Comparison of ENCODE assay signal across 1 cellular context in the genomic region with DNA sequence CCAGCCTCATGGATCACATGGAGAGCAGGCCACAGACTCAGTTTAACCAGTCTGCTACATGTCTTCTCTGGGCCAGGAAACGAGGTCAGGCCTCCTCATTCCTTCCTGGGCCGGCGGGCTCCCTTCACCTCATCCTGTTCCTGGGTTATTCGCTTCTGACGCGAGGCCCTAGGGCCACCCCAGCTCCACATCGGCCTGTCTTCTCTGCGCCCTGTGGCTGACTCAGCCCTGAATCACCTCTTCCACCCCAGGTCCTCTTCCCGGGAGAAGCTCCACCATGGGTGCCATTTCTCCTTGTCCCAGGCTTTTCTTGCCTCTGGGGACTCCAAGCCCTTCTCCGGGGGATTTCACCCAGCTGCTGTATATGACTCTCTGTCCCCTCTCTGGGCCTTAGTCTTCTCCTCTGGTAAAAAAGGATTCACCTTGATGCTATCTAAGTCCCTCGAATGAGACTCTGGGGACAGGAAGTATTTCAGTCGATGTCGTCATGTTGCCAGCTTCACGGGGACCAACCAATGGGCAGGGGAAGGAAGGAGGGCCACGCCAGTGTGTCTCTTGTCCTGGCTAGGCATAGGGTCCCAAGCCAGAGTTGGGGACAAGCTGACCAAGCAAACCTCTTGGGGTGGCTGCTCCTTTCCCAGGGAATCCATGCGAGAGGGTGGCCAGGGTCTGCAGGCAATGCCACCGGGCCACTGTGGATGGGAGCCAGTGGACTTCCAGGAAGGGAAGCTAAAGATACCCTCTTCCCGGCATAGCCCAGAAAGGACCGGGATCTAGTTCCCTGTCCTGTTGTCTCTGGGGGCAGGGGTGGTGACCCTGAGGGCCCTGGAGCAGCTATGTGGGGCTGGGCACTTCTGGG.
TF ChIP-seq lines count a peak whose summit lies in the region.

No MANE protein-coding gene starts in this region.

TF ChIP-seq in K562, 482 proteins besides CTCF, POLR2A, EP300 and RAD21 (continued from another document and continues in another):
- TF ChIP-seq, protein P1, sequence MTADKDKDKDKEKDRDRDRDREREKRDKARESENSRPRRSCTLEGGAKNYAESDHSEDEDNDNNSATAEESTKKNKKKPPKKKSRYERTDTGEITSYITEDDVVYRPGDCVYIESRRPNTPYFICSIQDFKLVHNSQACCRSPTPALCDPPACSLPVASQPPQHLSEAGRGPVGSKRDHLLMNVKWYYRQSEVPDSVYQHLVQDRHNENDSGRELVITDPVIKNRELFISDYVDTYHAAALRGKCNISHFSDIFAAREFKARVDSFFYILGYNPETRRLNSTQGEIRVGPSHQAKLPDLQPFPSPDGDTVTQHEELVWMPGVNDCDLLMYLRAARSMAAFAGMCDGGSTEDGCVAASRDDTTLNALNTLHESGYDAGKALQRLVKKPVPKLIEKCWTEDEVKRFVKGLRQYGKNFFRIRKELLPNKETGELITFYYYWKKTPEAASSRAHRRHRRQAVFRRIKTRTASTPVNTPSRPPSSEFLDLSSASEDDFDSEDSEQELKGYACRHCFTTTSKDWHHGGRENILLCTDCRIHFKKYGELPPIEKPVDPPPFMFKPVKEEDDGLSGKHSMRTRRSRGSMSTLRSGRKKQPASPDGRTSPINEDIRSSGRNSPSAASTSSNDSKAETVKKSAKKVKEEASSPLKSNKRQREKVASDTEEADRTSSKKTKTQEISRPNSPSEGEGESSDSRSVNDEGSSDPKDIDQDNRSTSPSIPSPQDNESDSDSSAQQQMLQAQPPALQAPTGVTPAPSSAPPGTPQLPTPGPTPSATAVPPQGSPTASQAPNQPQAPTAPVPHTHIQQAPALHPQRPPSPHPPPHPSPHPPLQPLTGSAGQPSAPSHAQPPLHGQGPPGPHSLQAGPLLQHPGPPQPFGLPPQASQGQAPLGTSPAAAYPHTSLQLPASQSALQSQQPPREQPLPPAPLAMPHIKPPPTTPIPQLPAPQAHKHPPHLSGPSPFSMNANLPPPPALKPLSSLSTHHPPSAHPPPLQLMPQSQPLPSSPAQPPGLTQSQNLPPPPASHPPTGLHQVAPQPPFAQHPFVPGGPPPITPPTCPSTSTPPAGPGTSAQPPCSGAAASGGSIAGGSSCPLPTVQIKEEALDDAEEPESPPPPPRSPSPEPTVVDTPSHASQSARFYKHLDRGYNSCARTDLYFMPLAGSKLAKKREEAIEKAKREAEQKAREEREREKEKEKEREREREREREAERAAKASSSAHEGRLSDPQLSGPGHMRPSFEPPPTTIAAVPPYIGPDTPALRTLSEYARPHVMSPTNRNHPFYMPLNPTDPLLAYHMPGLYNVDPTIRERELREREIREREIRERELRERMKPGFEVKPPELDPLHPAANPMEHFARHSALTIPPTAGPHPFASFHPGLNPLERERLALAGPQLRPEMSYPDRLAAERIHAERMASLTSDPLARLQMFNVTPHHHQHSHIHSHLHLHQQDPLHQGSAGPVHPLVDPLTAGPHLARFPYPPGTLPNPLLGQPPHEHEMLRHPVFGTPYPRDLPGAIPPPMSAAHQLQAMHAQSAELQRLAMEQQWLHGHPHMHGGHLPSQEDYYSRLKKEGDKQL (CRISPR knock-in tag; IDR thresholded peaks at IDR 0.05; ENCODE audit: borderline replicate concordance), result no peak
- TF ChIP-seq RFX7 (CRISPR knock-in tag; IDR thresholded peaks at IDR 0.05), result no peak
- no peak for TF ChIP-seq FOXA1 (IDR thresholded peaks at IDR 0.05; ENCODE audit: borderline replicate concordance)
- TF ChIP-seq, protein P2, sequence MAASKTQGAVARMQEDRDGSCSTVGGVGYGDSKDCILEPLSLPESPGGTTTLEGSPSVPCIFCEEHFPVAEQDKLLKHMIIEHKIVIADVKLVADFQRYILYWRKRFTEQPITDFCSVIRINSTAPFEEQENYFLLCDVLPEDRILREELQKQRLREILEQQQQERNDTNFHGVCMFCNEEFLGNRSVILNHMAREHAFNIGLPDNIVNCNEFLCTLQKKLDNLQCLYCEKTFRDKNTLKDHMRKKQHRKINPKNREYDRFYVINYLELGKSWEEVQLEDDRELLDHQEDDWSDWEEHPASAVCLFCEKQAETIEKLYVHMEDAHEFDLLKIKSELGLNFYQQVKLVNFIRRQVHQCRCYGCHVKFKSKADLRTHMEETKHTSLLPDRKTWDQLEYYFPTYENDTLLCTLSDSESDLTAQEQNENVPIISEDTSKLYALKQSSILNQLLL (CRISPR knock-in tag; IDR thresholded peaks at IDR 0.05; ENCODE audit: borderline replicate concordance), result no peak
- TF ChIP-seq, protein P3, sequence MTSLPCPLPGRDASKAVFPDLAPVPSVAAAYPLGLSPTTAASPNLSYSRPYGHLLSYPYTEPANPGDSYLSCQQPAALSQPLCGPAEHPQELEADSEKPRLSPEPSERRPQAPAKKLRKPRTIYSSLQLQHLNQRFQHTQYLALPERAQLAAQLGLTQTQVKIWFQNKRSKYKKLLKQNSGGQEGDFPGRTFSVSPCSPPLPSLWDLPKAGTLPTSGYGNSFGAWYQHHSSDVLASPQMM (CRISPR knock-in tag; IDR thresholded peaks at IDR 0.05), result no peak
- no peak for TF ChIP-seq SAP30 (IDR thresholded peaks at IDR 0.05; ENCODE audit: borderline replicate concordance, insufficient read depth, low read depth, low read length, poor library complexity, severe bottlenecking)
- no peak for TF ChIP-seq SAFB2 (IDR thresholded peaks at IDR 0.05; ENCODE audit: borderline replicate concordance, low read depth, low read length, severe bottlenecking)
- TF ChIP-seq FIP1L1 (IDR thresholded peaks at IDR 0.05; ENCODE audit: low read depth, low read length, poor library complexity, severe bottlenecking), result no peak
- TF ChIP-seq YY1 (IDR thresholded peaks at IDR 0.05; ENCODE audit: borderline replicate concordance in 1 of 3, control insufficient read depth in 1 of 3, extremely low read depth in 1 of 3, insufficient read depth in 3 of 3, insufficient read length in 1 of 3, insufficient replicate concordance in 2 of 3, low read depth in 1 of 3, low read length in 2 of 3), result no peak
- TF ChIP-seq ZFPM2 (CRISPR knock-in tag; IDR thresholded peaks at IDR 0.05), result no peak
- TF ChIP-seq, protein P4, sequence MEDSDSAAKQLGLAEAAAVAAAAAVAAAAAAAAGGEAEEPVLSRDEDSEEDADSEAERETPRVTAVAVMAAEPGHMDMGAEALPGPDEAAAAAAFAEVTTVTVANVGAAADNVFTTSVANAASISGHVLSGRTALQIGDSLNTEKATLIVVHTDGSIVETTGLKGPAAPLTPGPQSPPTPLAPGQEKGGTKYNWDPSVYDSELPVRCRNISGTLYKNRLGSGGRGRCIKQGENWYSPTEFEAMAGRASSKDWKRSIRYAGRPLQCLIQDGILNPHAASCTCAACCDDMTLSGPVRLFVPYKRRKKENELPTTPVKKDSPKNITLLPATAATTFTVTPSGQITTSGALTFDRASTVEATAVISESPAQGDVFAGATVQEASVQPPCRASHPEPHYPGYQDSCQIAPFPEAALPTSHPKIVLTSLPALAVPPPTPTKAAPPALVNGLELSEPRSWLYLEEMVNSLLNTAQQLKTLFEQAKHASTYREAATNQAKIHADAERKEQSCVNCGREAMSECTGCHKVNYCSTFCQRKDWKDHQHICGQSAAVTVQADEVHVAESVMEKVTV (CRISPR knock-in tag; IDR thresholded peaks at IDR 0.05), result 0 out of 2 replicates have a peak, but pooled peaks have one; percentile 22
- no peak for TF ChIP-seq SRSF1 (IDR thresholded peaks at IDR 0.05; ENCODE audit: low read depth, low read length)
- TF ChIP-seq ZFP1 (CRISPR knock-in tag; IDR thresholded peaks at IDR 0.05), result peak; percentile 24; the same call in 1 of the 2 replicates
- TF ChIP-seq, protein P5, sequence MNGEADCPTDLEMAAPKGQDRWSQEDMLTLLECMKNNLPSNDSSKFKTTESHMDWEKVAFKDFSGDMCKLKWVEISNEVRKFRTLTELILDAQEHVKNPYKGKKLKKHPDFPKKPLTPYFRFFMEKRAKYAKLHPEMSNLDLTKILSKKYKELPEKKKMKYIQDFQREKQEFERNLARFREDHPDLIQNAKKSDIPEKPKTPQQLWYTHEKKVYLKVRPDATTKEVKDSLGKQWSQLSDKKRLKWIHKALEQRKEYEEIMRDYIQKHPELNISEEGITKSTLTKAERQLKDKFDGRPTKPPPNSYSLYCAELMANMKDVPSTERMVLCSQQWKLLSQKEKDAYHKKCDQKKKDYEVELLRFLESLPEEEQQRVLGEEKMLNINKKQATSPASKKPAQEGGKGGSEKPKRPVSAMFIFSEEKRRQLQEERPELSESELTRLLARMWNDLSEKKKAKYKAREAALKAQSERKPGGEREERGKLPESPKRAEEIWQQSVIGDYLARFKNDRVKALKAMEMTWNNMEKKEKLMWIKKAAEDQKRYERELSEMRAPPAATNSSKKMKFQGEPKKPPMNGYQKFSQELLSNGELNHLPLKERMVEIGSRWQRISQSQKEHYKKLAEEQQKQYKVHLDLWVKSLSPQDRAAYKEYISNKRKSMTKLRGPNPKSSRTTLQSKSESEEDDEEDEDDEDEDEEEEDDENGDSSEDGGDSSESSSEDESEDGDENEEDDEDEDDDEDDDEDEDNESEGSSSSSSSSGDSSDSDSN (IDR thresholded peaks at IDR 0.05; ENCODE audit: borderline replicate concordance in 1 of 2, low read depth in 2 of 2, low read length in 2 of 2), result no peak
- TF ChIP-seq, protein P6, sequence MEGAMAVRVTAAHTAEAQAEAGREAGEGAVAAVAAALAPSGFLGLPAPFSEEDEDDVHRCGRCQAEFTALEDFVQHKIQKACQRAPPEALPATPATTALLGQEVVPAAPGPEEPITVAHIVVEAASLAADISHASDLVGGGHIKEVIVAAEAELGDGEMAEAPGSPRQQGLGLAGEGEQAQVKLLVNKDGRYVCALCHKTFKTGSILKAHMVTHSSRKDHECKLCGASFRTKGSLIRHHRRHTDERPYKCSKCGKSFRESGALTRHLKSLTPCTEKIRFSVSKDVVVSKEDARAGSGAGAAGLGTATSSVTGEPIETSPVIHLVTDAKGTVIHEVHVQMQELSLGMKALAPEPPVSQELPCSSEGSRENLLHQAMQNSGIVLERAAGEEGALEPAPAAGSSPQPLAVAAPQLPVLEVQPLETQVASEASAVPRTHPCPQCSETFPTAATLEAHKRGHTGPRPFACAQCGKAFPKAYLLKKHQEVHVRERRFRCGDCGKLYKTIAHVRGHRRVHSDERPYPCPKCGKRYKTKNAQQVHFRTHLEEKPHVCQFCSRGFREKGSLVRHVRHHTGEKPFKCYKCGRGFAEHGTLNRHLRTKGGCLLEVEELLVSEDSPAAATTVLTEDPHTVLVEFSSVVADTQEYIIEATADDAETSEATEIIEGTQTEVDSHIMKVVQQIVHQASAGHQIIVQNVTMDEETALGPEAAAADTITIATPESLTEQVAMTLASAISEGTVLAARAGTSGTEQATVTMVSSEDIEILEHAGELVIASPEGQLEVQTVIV (CRISPR knock-in tag; IDR thresholded peaks at IDR 0.05; ENCODE audit: borderline replicate concordance), result no peak
- no peak for TF ChIP-seq SMARCC2 (IDR thresholded peaks at IDR 0.05; ENCODE audit: low read depth)
- TF ChIP-seq TGIF2 (CRISPR knock-in tag; IDR thresholded peaks at IDR 0.05), result no peak
- TF ChIP-seq CC2D1A (IDR thresholded peaks at IDR 0.05), result no peak
- TF ChIP-seq ZNF707 (CRISPR knock-in tag; conservative IDR thresholded peaks at IDR 0.05), result no peak
- TF ChIP-seq ZNF830 (CRISPR knock-in tag; IDR thresholded peaks at IDR 0.05), result no peak
- no peak for TF ChIP-seq BRF1 (IDR thresholded peaks at IDR 0.05; ENCODE audit: borderline replicate concordance, extremely low read depth, insufficient read length)
- no peak for TF ChIP-seq ZKSCAN3 (CRISPR knock-in tag; IDR thresholded peaks at IDR 0.05)
- TF ChIP-seq ZSCAN29 (IDR thresholded peaks at IDR 0.05), result no peak
- TF ChIP-seq TCF7 (IDR thresholded peaks at IDR 0.05; ENCODE audit: borderline replicate concordance), result no peak
- TF ChIP-seq, protein P7, sequence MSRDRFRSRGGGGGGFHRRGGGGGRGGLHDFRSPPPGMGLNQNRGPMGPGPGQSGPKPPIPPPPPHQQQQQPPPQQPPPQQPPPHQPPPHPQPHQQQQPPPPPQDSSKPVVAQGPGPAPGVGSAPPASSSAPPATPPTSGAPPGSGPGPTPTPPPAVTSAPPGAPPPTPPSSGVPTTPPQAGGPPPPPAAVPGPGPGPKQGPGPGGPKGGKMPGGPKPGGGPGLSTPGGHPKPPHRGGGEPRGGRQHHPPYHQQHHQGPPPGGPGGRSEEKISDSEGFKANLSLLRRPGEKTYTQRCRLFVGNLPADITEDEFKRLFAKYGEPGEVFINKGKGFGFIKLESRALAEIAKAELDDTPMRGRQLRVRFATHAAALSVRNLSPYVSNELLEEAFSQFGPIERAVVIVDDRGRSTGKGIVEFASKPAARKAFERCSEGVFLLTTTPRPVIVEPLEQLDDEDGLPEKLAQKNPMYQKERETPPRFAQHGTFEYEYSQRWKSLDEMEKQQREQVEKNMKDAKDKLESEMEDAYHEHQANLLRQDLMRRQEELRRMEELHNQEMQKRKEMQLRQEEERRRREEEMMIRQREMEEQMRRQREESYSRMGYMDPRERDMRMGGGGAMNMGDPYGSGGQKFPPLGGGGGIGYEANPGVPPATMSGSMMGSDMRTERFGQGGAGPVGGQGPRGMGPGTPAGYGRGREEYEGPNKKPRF (IDR thresholded peaks at IDR 0.05; ENCODE audit: low read depth, low read length), result no peak
- TF ChIP-seq MBD2 (IDR thresholded peaks at IDR 0.05; ENCODE audit: borderline replicate concordance, low read depth), result no peak
- no peak for TF ChIP-seq ZNF253 (CRISPR knock-in tag; conservative IDR thresholded peaks at IDR 0.05)
- TF ChIP-seq CREM (IDR thresholded peaks at IDR 0.05; ENCODE audit: low read depth), result no peak
- TF ChIP-seq ZNF121 (CRISPR knock-in tag; conservative IDR thresholded peaks at IDR 0.05), result no peak
- TF ChIP-seq, protein P8, sequence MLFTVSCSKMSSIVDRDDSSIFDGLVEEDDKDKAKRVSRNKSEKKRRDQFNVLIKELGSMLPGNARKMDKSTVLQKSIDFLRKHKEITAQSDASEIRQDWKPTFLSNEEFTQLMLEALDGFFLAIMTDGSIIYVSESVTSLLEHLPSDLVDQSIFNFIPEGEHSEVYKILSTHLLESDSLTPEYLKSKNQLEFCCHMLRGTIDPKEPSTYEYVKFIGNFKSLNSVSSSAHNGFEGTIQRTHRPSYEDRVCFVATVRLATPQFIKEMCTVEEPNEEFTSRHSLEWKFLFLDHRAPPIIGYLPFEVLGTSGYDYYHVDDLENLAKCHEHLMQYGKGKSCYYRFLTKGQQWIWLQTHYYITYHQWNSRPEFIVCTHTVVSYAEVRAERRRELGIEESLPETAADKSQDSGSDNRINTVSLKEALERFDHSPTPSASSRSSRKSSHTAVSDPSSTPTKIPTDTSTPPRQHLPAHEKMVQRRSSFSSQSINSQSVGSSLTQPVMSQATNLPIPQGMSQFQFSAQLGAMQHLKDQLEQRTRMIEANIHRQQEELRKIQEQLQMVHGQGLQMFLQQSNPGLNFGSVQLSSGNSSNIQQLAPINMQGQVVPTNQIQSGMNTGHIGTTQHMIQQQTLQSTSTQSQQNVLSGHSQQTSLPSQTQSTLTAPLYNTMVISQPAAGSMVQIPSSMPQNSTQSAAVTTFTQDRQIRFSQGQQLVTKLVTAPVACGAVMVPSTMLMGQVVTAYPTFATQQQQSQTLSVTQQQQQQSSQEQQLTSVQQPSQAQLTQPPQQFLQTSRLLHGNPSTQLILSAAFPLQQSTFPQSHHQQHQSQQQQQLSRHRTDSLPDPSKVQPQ (CRISPR knock-in tag; IDR thresholded peaks at IDR 0.05; ENCODE audit: borderline replicate concordance), result no peak
- no peak for TF ChIP-seq GTF2A2 (tag; IDR thresholded peaks at IDR 0.05)
- no peak for TF ChIP-seq ARID1B (IDR thresholded peaks at IDR 0.05)
- no peak for TF ChIP-seq ZNF696 (CRISPR knock-in tag; conservative IDR thresholded peaks at IDR 0.05)
- TF ChIP-seq CBX5 (IDR thresholded peaks at IDR 0.05; ENCODE audit: borderline replicate concordance, low read depth), result no peak
- TF ChIP-seq ZNF717 (CRISPR knock-in tag; IDR thresholded peaks at IDR 0.05), result no peak
- no peak for TF ChIP-seq ZNF583 (CRISPR knock-in tag; IDR thresholded peaks at IDR 0.05)
- no peak for TF ChIP-seq CREBBP (IDR thresholded peaks at IDR 0.05; ENCODE audit: low read depth, low read length)
- TF ChIP-seq CCAR2 (IDR thresholded peaks at IDR 0.05; ENCODE audit: low read depth, low read length), result no peak
- no peak for TF ChIP-seq MCM5 (IDR thresholded peaks at IDR 0.05; ENCODE audit: low read depth)
- TF ChIP-seq STAT5B (CRISPR knock-in tag; IDR thresholded peaks at IDR 0.05), result no peak
